ENCODE assay signal across 1 cellular context in the genomic region with DNA sequence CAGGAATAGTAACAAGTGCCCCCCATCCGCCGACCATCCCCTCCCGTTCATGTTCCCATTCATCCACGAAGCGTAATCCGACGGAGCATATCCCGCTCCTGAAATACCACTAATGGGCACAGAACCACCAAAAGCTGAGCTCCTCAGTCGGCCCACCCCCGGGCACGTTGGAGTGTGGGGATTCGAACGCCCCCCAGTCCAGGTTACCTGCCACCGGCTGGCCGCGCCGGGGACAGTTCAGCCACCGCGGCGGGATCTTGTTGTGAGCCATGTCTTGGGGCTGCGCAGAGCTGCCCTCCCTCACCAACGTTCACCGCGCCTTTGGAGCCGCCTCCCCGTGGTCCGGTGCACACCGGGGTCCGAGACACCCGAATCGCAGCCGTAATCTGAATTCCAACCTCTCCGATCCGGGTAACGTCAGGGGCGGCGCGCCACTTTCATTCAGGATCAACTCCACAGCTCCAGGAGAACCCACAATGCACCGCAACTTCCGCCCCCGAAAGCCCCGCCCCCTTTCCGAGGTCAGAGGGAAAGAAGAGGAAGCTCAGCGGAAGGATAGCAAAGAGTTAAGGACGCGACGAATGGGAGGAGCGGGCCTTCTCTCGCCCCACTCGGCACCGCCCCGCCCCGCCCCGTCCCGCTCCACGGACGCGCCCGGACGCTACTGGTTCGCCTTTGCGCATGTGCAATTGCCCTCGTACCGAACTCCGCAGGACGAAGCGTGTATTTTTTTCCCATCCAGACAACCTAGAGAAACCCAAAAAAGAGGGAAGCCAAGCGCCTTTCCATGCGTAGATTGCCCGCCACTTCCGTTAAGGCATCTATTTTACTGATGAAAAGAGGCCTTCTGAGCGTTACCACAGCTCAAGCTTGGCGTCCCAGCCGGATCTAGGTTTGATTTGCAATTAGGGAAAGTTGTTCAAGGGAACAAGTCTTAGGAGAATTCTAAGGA.
A peak's percentile ranks its signal among the peaks of the same experiment; 100 is the strongest.
TF ChIP-seq lines count a peak whose summit lies in the region.

A gene (minus strand): TSS at position 480 of the 952 bp plus-strand sequence. CDS start 209 bp downstream, at position 271.

TF ChIP-seq in HCT116, 20 proteins besides CTCF, POLR2A, EP300 and RAD21 (continued from another document):
- TF ChIP-seq, protein P1, sequence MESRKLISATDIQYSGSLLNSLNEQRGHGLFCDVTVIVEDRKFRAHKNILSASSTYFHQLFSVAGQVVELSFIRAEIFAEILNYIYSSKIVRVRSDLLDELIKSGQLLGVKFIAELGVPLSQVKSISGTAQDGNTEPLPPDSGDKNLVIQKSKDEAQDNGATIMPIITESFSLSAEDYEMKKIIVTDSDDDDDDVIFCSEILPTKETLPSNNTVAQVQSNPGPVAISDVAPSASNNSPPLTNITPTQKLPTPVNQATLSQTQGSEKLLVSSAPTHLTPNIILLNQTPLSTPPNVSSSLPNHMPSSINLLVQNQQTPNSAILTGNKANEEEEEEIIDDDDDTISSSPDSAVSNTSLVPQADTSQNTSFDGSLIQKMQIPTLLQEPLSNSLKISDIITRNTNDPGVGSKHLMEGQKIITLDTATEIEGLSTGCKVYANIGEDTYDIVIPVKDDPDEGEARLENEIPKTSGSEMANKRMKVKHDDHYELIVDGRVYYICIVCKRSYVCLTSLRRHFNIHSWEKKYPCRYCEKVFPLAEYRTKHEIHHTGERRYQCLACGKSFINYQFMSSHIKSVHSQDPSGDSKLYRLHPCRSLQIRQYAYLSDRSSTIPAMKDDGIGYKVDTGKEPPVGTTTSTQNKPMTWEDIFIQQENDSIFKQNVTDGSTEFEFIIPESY (IDR thresholded peaks at IDR 0.05; ENCODE audit: extremely low read depth, insufficient replicate concordance, low read length): peak; percentile 49
- TF ChIP-seq JUND (IDR thresholded peaks at IDR 0.05): no peak
- no peak for TF ChIP-seq EZH2 (IDR thresholded peaks at IDR 0.05)
- TF ChIP-seq POLR2AphosphoS5 (IDR thresholded peaks at IDR 0.05; ENCODE audit: low read depth, low read length): peak; percentile 90
- TF ChIP-seq, protein P2, sequence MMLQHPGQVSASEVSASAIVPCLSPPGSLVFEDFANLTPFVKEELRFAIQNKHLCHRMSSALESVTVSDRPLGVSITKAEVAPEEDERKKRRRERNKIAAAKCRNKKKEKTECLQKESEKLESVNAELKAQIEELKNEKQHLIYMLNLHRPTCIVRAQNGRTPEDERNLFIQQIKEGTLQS (IDR thresholded peaks at IDR 0.05): no peak
- peak; percentile 93 for TF ChIP-seq ELF1 (IDR thresholded peaks at IDR 0.05; ENCODE audit: borderline replicate concordance, low read depth)
- no peak for TF ChIP-seq FOSL1 (IDR thresholded peaks at IDR 0.05; ENCODE audit: low read depth)
- peak; percentile 68; the same call in 1 of the 2 replicates for TF ChIP-seq EGR1 (IDR thresholded peaks at IDR 0.05; ENCODE audit: low read depth)
- TF ChIP-seq, protein P3, sequence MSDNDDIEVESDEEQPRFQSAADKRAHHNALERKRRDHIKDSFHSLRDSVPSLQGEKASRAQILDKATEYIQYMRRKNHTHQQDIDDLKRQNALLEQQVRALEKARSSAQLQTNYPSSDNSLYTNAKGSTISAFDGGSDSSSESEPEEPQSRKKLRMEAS (IDR thresholded peaks at IDR 0.05): peak; percentile 63; the same call in 1 of the 2 replicates
- TF ChIP-seq SRF (IDR thresholded peaks at IDR 0.05; ENCODE audit: low read depth): 0 out of 2 replicates have a peak, but pooled peaks have one; percentile 38
- peak; percentile 81 for TF ChIP-seq YY1 (IDR thresholded peaks at IDR 0.05; ENCODE audit: extremely low read depth, insufficient replicate concordance, low read depth, low read length)
- peak; percentile 69 for TF ChIP-seq CBX3 (IDR thresholded peaks at IDR 0.05; ENCODE audit: low read depth)
- TF ChIP-seq SP1 (IDR thresholded peaks at IDR 0.05; ENCODE audit: low read depth): peak; percentile 92
- peak; percentile 75 for TF ChIP-seq TCF7L2 (IDR thresholded peaks at IDR 0.05; ENCODE audit: borderline replicate concordance, extremely low read depth, insufficient read depth, insufficient read length)
- TF ChIP-seq EZH2phosphoT487 (IDR thresholded peaks at IDR 0.05; ENCODE audit: borderline replicate concordance): no peak
- TF ChIP-seq SIN3A (IDR thresholded peaks at IDR 0.05; ENCODE audit: low read depth): peak; percentile 69
